ENCODE assay signal across 21 cellular contexts in genomic region chr4:88172987-88173386, GRCh38. TPM values are rescaled to one million over a fixed set of nuclear protein-coding genes. Genes with fewer than 3 reads are reported as not detected.
DNase-seq lines count a peak whose midpoint lies in the region; ATAC-seq, FAIRE-seq and TF ChIP-seq lines count a peak whose summit lies in the region.
"Had no signal": no experiment of that assay in that cellular context is flagged by ENCODE, and none has a peak within 500 bp of the region (broad histone marks: within the 10 kb centered on the region; RNA-seq: fewer than 3 reads in every experiment).

No MANE protein-coding gene starts in this region.

- intact Hi-C loops in endothelial cell of umbilical vein (cut with micrococcal nuclease), result no loop called here
- intact Hi-C loops in CD8-positive, alpha-beta T cell (cut with DNase I, micrococcal nuclease), result no loop called here
- intact Hi-C loops in mucosa of descending colon (cut with DNase I, micrococcal nuclease), result no loop called here

- H3K4me1 ChIP-seq in SK-N-SH (ENCODE audit: control insufficient read depth in 1 of 2, insufficient read depth in 2 of 2, low read depth in 1 of 2, low read length in 1 of 2), result no peaks in the 10 kb centered on the region
- no peaks in the 10 kb centered on the region for H3K4me1 ChIP-seq in endothelial cell of umbilical vein (ENCODE audit: control insufficient read depth, extremely low read depth, insufficient read depth, low read length)
- no peaks in the 10 kb centered on the region for H3K4me1 ChIP-seq in CD8-positive, alpha-beta T cell (ENCODE audit: insufficient read depth, low read length)
- peaks cover 6% of the 10 kb centered on the region for H3K4me1 ChIP-seq in mucosa of descending colon (ENCODE audit: low read depth)
- H3K4me1 ChIP-seq: BLaER1 had no signal

- H3K9me2 ChIP-seq in SK-N-SH, result no peaks in the 10 kb centered on the region

- no peaks in the 10 kb centered on the region for H3K4me1 Mint-ChIP-seq in stimulated activated effector memory CD8-positive, alpha-beta T cell treated with anti-CD3 and anti-CD28 coated beads, Interleukin-12 subunit alpha, Interleukin-12 subunit beta, amount 100 ng/mL, for 72 hours
- H3K4me1 Mint-ChIP-seq in CD8-positive, alpha-beta T cell (ENCODE audit: low read depth), result no peaks in the 10 kb centered on the region
- H3K4me1 Mint-ChIP-seq: B cell; CD8-positive, alpha-beta memory T cell had no signal

- no peak for TF ChIP-seq CTCF in SK-N-SH (IDR thresholded peaks at IDR 0.05)
- TF ChIP-seq CTCF in endothelial cell of umbilical vein (IDR thresholded peaks at IDR 0.05; ENCODE audit: extremely low read depth in 1 of 2, insufficient read depth in 1 of 2, low read depth in 1 of 2, low read length in 2 of 2), result no peak
- no peak for TF ChIP-seq CTCF in CD8-positive, alpha-beta T cell (IDR thresholded peaks at IDR 0.05)
- TF ChIP-seq CTCF in mucosa of descending colon (IDR thresholded peaks at IDR 0.05), result no peak

- H3K4me2 ChIP-seq in SK-N-SH (no peak overlapping the region), endothelial cell of umbilical vein (ENCODE audit: insufficient read depth, low read length) (no peak overlapping the region)
- H3K4me2 ChIP-seq: BLaER1, GM23338 had no signal

- no peak overlapping the region for H3K4me3 ChIP-seq in SK-N-SH (ENCODE audit: low read depth in 2 of 2, low read length in 1 of 2)
- H3K4me3 ChIP-seq in endothelial cell of umbilical vein (replicated peaks in 1 of 3; ENCODE audit: insufficient read depth in 1 of 3, low read depth in 1 of 3, low read length in 3 of 3), result no peak overlapping the region
- H3K4me3 ChIP-seq in CD8-positive, alpha-beta T cell (ENCODE audit: low read depth, low read length), result no peak overlapping the region
- no peak overlapping the region for H3K4me3 ChIP-seq in mucosa of descending colon
- H3K4me3 ChIP-seq: BLaER1, GM23338 had no signal

- no peaks in the 10 kb centered on the region for H3F3A ChIP-seq in SK-N-SH (replicated peaks; ENCODE audit: insufficient read depth)

- H3K27ac ChIP-seq in SK-N-SH (ENCODE audit: low read depth in 2 of 2, low read length in 1 of 2) (no peak overlapping the region), endothelial cell of umbilical vein (ENCODE audit: insufficient read depth, low read depth, low read length) (no peak overlapping the region)
- H3K27ac ChIP-seq in CD8-positive, alpha-beta T cell (ENCODE audit: low read depth, low read length), result no peak overlapping the region
- H3K27ac ChIP-seq: 22Rv1, BLaER1, C4-2B had no signal

- DNase-seq in SK-N-SH (no peak), endothelial cell of umbilical vein (ENCODE audit: low read depth, low spot score) (no peak), mucosa of descending colon (no peak)
- no peak for DNase-seq in stimulated activated effector memory CD8-positive, alpha-beta T cell treated with anti-CD3 and anti-CD28 coated beads, Interleukin-12 subunit alpha, Interleukin-12 subunit beta, amount 100 ng/mL, for 72 hours (ENCODE audit: low spot score in 2 of 2)
- DNase-seq in CD8-positive, alpha-beta T cell, result no peak
- DNase-seq: Calu3; CD4-positive, CD25-positive, alpha-beta regulatory T cell; CD8-positive, alpha-beta memory T cell; DMS53; DMS79 treated with DMSO at 0.1 percent for 48 hours; GF-D8; H9; HFFc6 had no signal

- TF ChIP-seq EP300 in SK-N-SH (IDR thresholded peaks at IDR 0.05; ENCODE audit: borderline replicate concordance in 1 of 2, low read depth in 1 of 2, low read length in 1 of 2), result no peak

- no peak for ATAC-seq in SK-N-SH treated with all-trans-retinoic acid at 6 μM for 48 hours
- ATAC-seq in stimulated activated effector memory CD8-positive, alpha-beta T cell treated with anti-CD3 and anti-CD28 coated beads, Interleukin-12 subunit alpha, Interleukin-12 subunit beta, amount 100 ng/mL, for 72 hours, result peak; percentile 58
- ATAC-seq in CD8-positive, alpha-beta T cell, result no peak
- ATAC-seq in mucosa of descending colon, result no peak
- ATAC-seq: GM23338 had no signal

- FAIRE-seq in endothelial cell of umbilical vein (lab: Jason Lieb, UNC), result peak; percentile 60
- FAIRE-seq: A204.1, GM12891 had no signal

- POLR2A ChIA-PET in SK-N-SH (lab: Yijun Ruan, JAX) (no interaction called here), endothelial cell of umbilical vein (lab: Charles Lee) (no interaction called here)
- POLR2A ChIA-PET in CD8-positive, alpha-beta T cell (lab: Charles Lee), result no interaction called here

- BruUV-seq in endothelial cell of umbilical vein (replicated peaks; lab: Mats Ljungman, UMichigan), result no TSS peak

- H4K20me1 ChIP-seq in SK-N-SH (ENCODE audit: insufficient read depth), result no peaks in the 10 kb centered on the region
- H4K20me1 ChIP-seq in endothelial cell of umbilical vein (replicated peaks; ENCODE audit: control insufficient read depth, extremely low read depth, insufficient read depth, low read length), result no peaks in the 10 kb centered on the region
- H4K20me1 ChIP-seq: BLaER1 had no signal

- H2AFZ ChIP-seq in SK-N-SH (ENCODE audit: low read depth) (0 out of 2 replicates have a peak overlapping the region, but pooled peaks have one; percentile 22), endothelial cell of umbilical vein (ENCODE audit: low read depth, low read length) (no peak overlapping the region)
- H2AFZ ChIP-seq: GM23338 had no signal

- H3K9me1 ChIP-seq in endothelial cell of umbilical vein (replicated peaks; ENCODE audit: control insufficient read depth, extremely low read depth, insufficient read depth, low read length), result no peaks in the 10 kb centered on the region

- H3K9me3 ChIP-seq in SK-N-SH (no peaks in the 10 kb centered on the region), endothelial cell of umbilical vein (replicated peaks; ENCODE audit: control insufficient read depth, insufficient read depth, low read length) (no peaks in the 10 kb centered on the region), mucosa of descending colon (no peaks in the 10 kb centered on the region)
- no peaks in the 10 kb centered on the region for H3K9me3 ChIP-seq in CD8-positive, alpha-beta T cell (ENCODE audit: low read length)

- TF ChIP-seq RAD21 in SK-N-SH (IDR thresholded peaks at IDR 0.05; ENCODE audit: low read length), result no peak

- CTCF ChIA-PET in SK-N-SH (lab: Yijun Ruan, JAX), result no interaction called here
- CTCF ChIA-PET in endothelial cell of umbilical vein (lab: Charles Lee), result no interaction called here
- CTCF ChIA-PET in CD8-positive, alpha-beta T cell (lab: Charles Lee), result no interaction called here

- peaks cover 5% of the 10 kb centered on the region for H3K27me3 Mint-ChIP-seq in CD8-positive, alpha-beta T cell (ENCODE audit: low read depth)

- H3K36me3 ChIP-seq in SK-N-SH (replicated peaks in 1 of 2; ENCODE audit: control insufficient read depth in 1 of 2, insufficient read depth in 2 of 2, low read length in 1 of 2) (no peaks in the 10 kb centered on the region), endothelial cell of umbilical vein (ENCODE audit: control insufficient read depth in 2 of 2, extremely low read depth in 1 of 2, insufficient read depth in 2 of 2, low read length in 2 of 2) (no peaks in the 10 kb centered on the region), mucosa of descending colon (ENCODE audit: low read depth) (no peaks in the 10 kb centered on the region)
- no peaks in the 10 kb centered on the region for H3K36me3 ChIP-seq in CD8-positive, alpha-beta T cell (ENCODE audit: insufficient read depth, low read length)
- H3K36me3 ChIP-seq: BLaER1 had no signal

- no peak for TF ChIP-seq POLR2A in endothelial cell of umbilical vein (IDR thresholded peaks at IDR 0.05; ENCODE audit: low read depth, low read length)

- no peak overlapping the region for H3K4me3 Mint-ChIP-seq in stimulated activated effector memory CD8-positive, alpha-beta T cell treated with anti-CD3 and anti-CD28 coated beads, Interleukin-12 subunit alpha, Interleukin-12 subunit beta, amount 100 ng/mL, for 72 hours
- H3K4me3 Mint-ChIP-seq in CD8-positive, alpha-beta T cell, result no peak overlapping the region
- H3K4me3 Mint-ChIP-seq: B cell; CD4-positive, CD25-positive, alpha-beta regulatory T cell; CD8-positive, alpha-beta memory T cell; GM23338; H9; HFFc6 had no signal

- no peaks in the 10 kb centered on the region for H3K36me3 Mint-ChIP-seq in stimulated activated effector memory CD8-positive, alpha-beta T cell treated with anti-CD3 and anti-CD28 coated beads, Interleukin-12 subunit alpha, Interleukin-12 subunit beta, amount 100 ng/mL, for 72 hours
- H3K36me3 Mint-ChIP-seq in CD8-positive, alpha-beta T cell, result no peaks in the 10 kb centered on the region
- H3K36me3 Mint-ChIP-seq: CD4-positive, CD25-positive, alpha-beta regulatory T cell had no signal

- no peaks in the 10 kb centered on the region for H3K9me3 Mint-ChIP-seq in stimulated activated effector memory CD8-positive, alpha-beta T cell treated with anti-CD3 and anti-CD28 coated beads, Interleukin-12 subunit alpha, Interleukin-12 subunit beta, amount 100 ng/mL, for 72 hours
- no peaks in the 10 kb centered on the region for H3K9me3 Mint-ChIP-seq in CD8-positive, alpha-beta T cell
- H3K9me3 Mint-ChIP-seq: CD8-positive, alpha-beta memory T cell; GM23338; H9; HFFc6 had no signal

- H3K9ac ChIP-seq in SK-N-SH (no peak overlapping the region), endothelial cell of umbilical vein (replicated peaks; ENCODE audit: extremely low read depth, insufficient read depth, low read length) (no peak overlapping the region)
- H3K9ac ChIP-seq: BLaER1 had no signal

- no peak overlapping the region for H3K27ac Mint-ChIP-seq in stimulated activated effector memory CD8-positive, alpha-beta T cell treated with anti-CD3 and anti-CD28 coated beads, Interleukin-12 subunit alpha, Interleukin-12 subunit beta, amount 100 ng/mL, for 72 hours
- no peak overlapping the region for H3K27ac Mint-ChIP-seq in CD8-positive, alpha-beta T cell
- H3K27ac Mint-ChIP-seq: B cell; CD4-positive, CD25-positive, alpha-beta regulatory T cell; CD8-positive, alpha-beta memory T cell; GM23338; H9; HFFc6 had no signal

- dilution Hi-C loops in endothelial cell of umbilical vein (cut with MboI; ENCODE audit: extremely low pct_ligation_motif_present, low sequenced_read_pairs), result no loop called here

- H3K79me2 ChIP-seq in SK-N-SH (ENCODE audit: insufficient read depth) (no peaks in the 10 kb centered on the region), endothelial cell of umbilical vein (ENCODE audit: control insufficient read depth, insufficient read depth, low read length) (no peaks in the 10 kb centered on the region)

- H3K27me3 ChIP-seq in SK-N-SH (ENCODE audit: insufficient read depth) (no peaks in the 10 kb centered on the region), endothelial cell of umbilical vein (ENCODE audit: control insufficient read depth in 2 of 2, insufficient read depth in 2 of 2, low read length in 2 of 2) (no peaks in the 10 kb centered on the region)
- H3K27me3 ChIP-seq in CD8-positive, alpha-beta T cell (ENCODE audit: insufficient read depth, low read length), result no peaks in the 10 kb centered on the region
- H3K27me3 ChIP-seq: BLaER1 had no signal

RNA-seq across cellular contexts. Expression of gene ABCG2, which starts 14.5 kb away (rescaled TPM):
- polyA plus RNA-seq in SK-N-SH (2012; rRNA removed), result 0.02 and 0.05 TPM in 2 replicates
- 0.01 and 0.03 TPM in 2 replicates for polyA plus RNA-seq in SK-N-SH (2012; cell fraction: cytosol; rRNA removed)
- polyA plus RNA-seq in SK-N-SH (2012; cell fraction: nucleus; rRNA removed), result 0.02 TPM in 1 of 2 replicates, not detected in the other
- 5.0 and 6.4 TPM in 2 replicates for total RNA-seq in endothelial cell of umbilical vein
- 2.9 and 3.4 TPM in 2 replicates for polyA plus RNA-seq in endothelial cell of umbilical vein
- polyA plus RNA-seq in endothelial cell of umbilical vein (2011; cell fraction: cytosol; rRNA removed), result 1.9 and 2.4 TPM in 2 replicates
- polyA plus RNA-seq in endothelial cell of umbilical vein (2011; cell fraction: nucleus; rRNA removed), result 1.9 and 2.0 TPM in 2 replicates
- 1.1 and 1.5 TPM in 2 replicates for polyA plus RNA-seq in endothelial cell of umbilical vein (2012)
- 4.6 and 5.2 TPM in 2 replicates for polyA minus RNA-seq in endothelial cell of umbilical vein
- 3.2 TPM for polyA minus RNA-seq in endothelial cell of umbilical vein (2011; cell fraction: cytosol; rRNA and poly(A)+ RNA removed)
- 2.3 and 3.4 TPM in 2 replicates for polyA minus RNA-seq in endothelial cell of umbilical vein (2011; cell fraction: nucleus; rRNA and poly(A)+ RNA removed)
- under 1 TPM; 0.33 to 0.61 TPM for total RNA-seq in CD8-positive, alpha-beta T cell
- total RNA-seq in mucosa of descending colon, result 10 to 100 TPM; 17.7 to 64.4 (median 59.4) TPM
- total RNA-seq: B cell had no signal
